ENCODE assay signal across 13 cellular contexts in the genomic region with DNA sequence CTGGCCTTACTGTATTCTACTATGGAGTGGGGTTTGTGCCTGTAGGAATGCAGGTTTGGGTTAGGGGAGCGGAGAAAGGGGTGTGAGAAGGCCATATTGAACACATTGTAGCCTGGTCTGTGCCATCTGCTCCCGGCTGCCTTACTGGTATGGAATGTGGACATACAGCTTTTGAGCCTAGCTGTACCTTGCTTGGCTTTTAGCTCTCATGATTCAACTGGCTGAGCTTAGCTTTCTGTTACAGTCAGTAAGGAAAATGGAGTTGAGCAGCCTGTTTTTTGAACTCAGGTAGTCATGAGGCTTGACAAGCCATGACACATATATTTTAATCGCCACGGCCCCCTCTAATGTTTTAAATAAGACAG. TPM values are rescaled to one million over a fixed set of nuclear protein-coding genes. Genes with fewer than 3 reads are reported as not detected.
A peak's percentile ranks its signal among the peaks of the same experiment; 100 is the strongest.
DNase-seq lines count a peak whose midpoint lies in the region; ATAC-seq and TF ChIP-seq lines count a peak whose summit lies in the region.
"Had no signal": no experiment of that assay in that cellular context is flagged by ENCODE, and none has a peak within 500 bp of the region (broad histone marks: within the 10 kb centered on the region; RNA-seq: fewer than 3 reads in every experiment).

No MANE protein-coding gene starts in this region.

- peaks cover 27% of the 10 kb centered on the region for H3K4me1 Mint-ChIP-seq in stimulated activated naive CD8-positive, alpha-beta T cell treated with anti-CD3 and anti-CD28 coated beads, Interleukin-15, amount 100 ng/mL, for 72 hours

- H3K4me1 ChIP-seq in smooth muscle cell (ENCODE audit: low read depth) = peaks cover 17% of the 10 kb centered on the region

- WGBS in smooth muscle cell (ENCODE audit: low lambda C conversion rate) = 65% methylated on average over 4 of the region's 4 CpGs

- H3K9ac ChIP-seq in smooth muscle cell (ENCODE audit: low read depth) = peak overlapping the region; percentile 36

- H3F3A ChIP-seq in smooth muscle cell (ENCODE audit: low read depth) = peaks cover 29% of the 10 kb centered on the region

- H3K27me3 Mint-ChIP-seq in stimulated activated naive CD8-positive, alpha-beta T cell treated with anti-CD3 and anti-CD28 coated beads, Interleukin-15, amount 100 ng/mL, for 72 hours = no peaks in the 10 kb centered on the region
- H3K27me3 Mint-ChIP-seq: dendritic cell treated with granulocyte-macrophage colony-stimulating factor and Interleukin-4, amounts not matched to agents 40 ng/mL and 50 ng/mL, for 4 days had no signal

- H3K27me3 ChIP-seq in smooth muscle cell (ENCODE audit: low read depth) = no peaks in the 10 kb centered on the region
- H3K27me3 ChIP-seq: neutrophil had no signal

- H3K4me2 ChIP-seq in smooth muscle cell = peak overlapping the region; percentile 21

- peak overlapping the region; percentile 94 for H3K27ac ChIP-seq in smooth muscle cell (ENCODE audit: low read depth)
- H3K27ac ChIP-seq: neutrophil had no signal

- peaks cover 41% of the 10 kb centered on the region for H4K20me1 ChIP-seq in smooth muscle cell (ENCODE audit: low read depth)

- H3K4me3 ChIP-seq in smooth muscle cell = no peak overlapping the region

- no peak for TF ChIP-seq CTCF in smooth muscle cell (IDR thresholded peaks at IDR 0.05; ENCODE audit: borderline replicate concordance, insufficient read depth, poor library complexity, severe bottlenecking)

- peaks cover 65% of the 10 kb centered on the region for H3K79me2 ChIP-seq in smooth muscle cell (ENCODE audit: low read depth)

- ATAC-seq in left colon (peak; percentile 30), HG02571 (IDR thresholded peaks at IDR 0.05; ENCODE audit: unreplicated experiment) (no peak)
- no peak for ATAC-seq in stimulated activated naive CD8-positive, alpha-beta T cell treated with anti-CD3 and anti-CD28 coated beads, Interleukin-15, amount 100 ng/mL, for 72 hours

- no peak overlapping the region for H3K4me3 Mint-ChIP-seq in stimulated activated naive CD8-positive, alpha-beta T cell treated with anti-CD3 and anti-CD28 coated beads, Interleukin-15, amount 100 ng/mL, for 72 hours
- H3K4me3 Mint-ChIP-seq: dendritic cell treated with granulocyte-macrophage colony-stimulating factor and Interleukin-4, amounts not matched to agents 40 ng/mL and 50 ng/mL, for 4 days had no signal

- H3K9me3 Mint-ChIP-seq in stimulated activated naive CD8-positive, alpha-beta T cell treated with anti-CD3 and anti-CD28 coated beads, Interleukin-15, amount 100 ng/mL, for 72 hours = no peaks in the 10 kb centered on the region
- H3K9me3 Mint-ChIP-seq: dendritic cell treated with granulocyte-macrophage colony-stimulating factor and Interleukin-4, amounts not matched to agents 40 ng/mL and 50 ng/mL, for 4 days had no signal

- H3K27ac Mint-ChIP-seq in stimulated activated naive CD8-positive, alpha-beta T cell treated with anti-CD3 and anti-CD28 coated beads, Interleukin-15, amount 100 ng/mL, for 72 hours = no peak overlapping the region
- H3K27ac Mint-ChIP-seq: dendritic cell treated with granulocyte-macrophage colony-stimulating factor and Interleukin-4, amounts not matched to agents 40 ng/mL and 50 ng/mL, for 4 days had no signal

- no peaks in the 10 kb centered on the region for H3K36me3 ChIP-seq in smooth muscle cell (ENCODE audit: low read depth)
- H3K36me3 ChIP-seq: neutrophil had no signal

- H2AFZ ChIP-seq in smooth muscle cell (ENCODE audit: low read depth) = no peak overlapping the region

- intact Hi-C loops in left colon (cut with DNase I, micrococcal nuclease) = no loop called here

- DNase-seq in HPDE6-E6E7 (ENCODE audit: extremely low spot score) = peak; percentile 91
- peak; percentile 35 for DNase-seq in astrocyte of the hippocampus (ENCODE audit: low read depth, low spot score)
- DNase-seq in left colon = no peak
- DNase-seq in smooth muscle cell (lab: John Stamatoyannopoulos, UW; ENCODE audit: unreplicated experiment) = no peak
- no peak for DNase-seq in stimulated activated naive CD8-positive, alpha-beta T cell treated with anti-CD3 and anti-CD28 coated beads, Interleukin-15, amount 100 ng/mL, for 72 hours
- no peak for DNase-seq in hepatic stellate cell (ENCODE audit: low spot score)
- DNase-seq in HCEC 1CT = no peak
- DNase-seq: activated gamma-delta T cell, DMS153, NCI-H1930 had no signal

- H3K9me3 ChIP-seq in smooth muscle cell (replicated peaks; ENCODE audit: low read depth) = no peaks in the 10 kb centered on the region
- H3K9me3 ChIP-seq: neutrophil had no signal

RNA-seq across cellular contexts. Expression of a gene that starts 41.6 kb away (rescaled TPM):
- 10 to 100 TPM; 65.8 to 73.1 TPM for total RNA-seq in left colon
- 19.8 and 20.0 TPM in 2 replicates for total RNA-seq in smooth muscle cell
- 6.9 TPM in 2 replicates for polyA plus RNA-seq in smooth muscle cell

RNA-seq across cellular contexts. Expression of a gene that starts 51.7 kb away (rescaled TPM):
- total RNA-seq in left colon (100 to 1,000 TPM; 123 to 138 TPM), smooth muscle cell (142 and 204 TPM in 2 replicates)
- 471 and 488 TPM in 2 replicates for polyA plus RNA-seq in smooth muscle cell

Comparison
In these comparisons a context has a peak if more than half of its experiments do, and no peak if none do; other contexts are left out.
1. DNase-seq: peak in HPDE6-E6E7 (single experiment) and astrocyte of the hippocampus (single experiment); none in left colon (0 of 2), smooth muscle cell (single experiment), stimulated activated naive CD8-positive, alpha-beta T cell treated with anti-CD3 and anti-CD28 coated beads, Interleukin-15, amount 100 ng/mL, for 72 hours (0 of 2), hepatic stellate cell (single experiment) and HCEC 1CT (single experiment).